In genomic region chr20:37376791-37377190, GRCh38 we compare ENCODE assay signal across 17 cellular contexts. TPM values are rescaled to one million over a fixed set of nuclear protein-coding genes. Genes with fewer than 3 reads are reported as not detected.
DNase-seq lines count a peak whose midpoint lies in the region; ATAC-seq and TF ChIP-seq lines count a peak whose summit lies in the region.
"Had no signal": no experiment of that assay in that cellular context is flagged by ENCODE, and none has a peak within 500 bp of the region (broad histone marks: within the 10 kb centered on the region; RNA-seq: fewer than 3 reads in every experiment).

No MANE protein-coding gene starts in this region.

- H3K4me1 Mint-ChIP-seq in central memory CD8-positive, alpha-beta T cell: peaks cover 10% of the 10 kb centered on the region
- peaks cover 75% of the 10 kb centered on the region for H3K4me1 Mint-ChIP-seq in stimulated activated memory B cell treated with anti-CD40 and anti-IgM and Interleukin-4, amounts not matched to agents 10 μg/mL and 1 μg/mL and 100 μg/mL, for 72 hours

- H3K27ac Mint-ChIP-seq in central memory CD8-positive, alpha-beta T cell (ENCODE audit: low read depth): peak overlapping the region; percentile 33
- peak overlapping the region; percentile 71 for H3K27ac Mint-ChIP-seq in stimulated activated memory B cell treated with anti-CD40 and anti-IgM and Interleukin-4, amounts not matched to agents 10 μg/mL and 1 μg/mL and 100 μg/mL, for 72 hours

- H3F3A ChIP-seq in MM.1S (ENCODE audit: insufficient read depth, low read length): peaks cover 16% of the 10 kb centered on the region

- H3K27me3 Mint-ChIP-seq in central memory CD8-positive, alpha-beta T cell: no peaks in the 10 kb centered on the region
- no peaks in the 10 kb centered on the region for H3K27me3 Mint-ChIP-seq in stimulated activated memory B cell treated with anti-CD40 and anti-IgM and Interleukin-4, amounts not matched to agents 10 μg/mL and 1 μg/mL and 100 μg/mL, for 72 hours

- H3K9me3 ChIP-seq in MM.1S (replicated peaks; ENCODE audit: insufficient read depth, low read length) (no peaks in the 10 kb centered on the region), mucosa of descending colon (no peaks in the 10 kb centered on the region)
- H3K9me3 ChIP-seq: BE2C had no signal

- peak overlapping the region; percentile 14; the same call in 1 of the 2 replicates for H3K27ac ChIP-seq in MM.1S (ENCODE audit: low read length)

- H3K4me3 ChIP-seq in MM.1S (ENCODE audit: low read length) (no peak overlapping the region), mucosa of descending colon (no peak overlapping the region)

- no peaks in the 10 kb centered on the region for H3K79me2 ChIP-seq in MM.1S (ENCODE audit: low read length)

- peaks cover 4% of the 10 kb centered on the region for H3K36me3 Mint-ChIP-seq in central memory CD8-positive, alpha-beta T cell (ENCODE audit: insufficient read depth)
- peaks cover 51% of the 10 kb centered on the region for H3K36me3 Mint-ChIP-seq in stimulated activated memory B cell treated with anti-CD40 and anti-IgM and Interleukin-4, amounts not matched to agents 10 μg/mL and 1 μg/mL and 100 μg/mL, for 72 hours

- H4K20me1 ChIP-seq in MM.1S (ENCODE audit: insufficient read depth, low read length): no peaks in the 10 kb centered on the region

- H3K9ac ChIP-seq in MM.1S (ENCODE audit: low read length): no peak overlapping the region

- TF ChIP-seq CTCF in MM.1S (IDR thresholded peaks at IDR 0.05; ENCODE audit: low read length): no peak
- no peak for TF ChIP-seq CTCF in mucosa of descending colon (IDR thresholded peaks at IDR 0.05)

- H2AFZ ChIP-seq in MM.1S (ENCODE audit: low read length): no peak overlapping the region

- no peak overlapping the region for H3K4me2 ChIP-seq in MM.1S (ENCODE audit: low read depth, low read length)

- intact Hi-C loops in mucosa of descending colon (cut with DNase I, micrococcal nuclease): no loop called here
- intact Hi-C loops in head of caudate nucleus (cut with DNase I): no loop called here

- H3K4me1 ChIP-seq in MM.1S (ENCODE audit: low read length): peaks cover 20% of the 10 kb centered on the region
- H3K4me1 ChIP-seq in mucosa of descending colon (ENCODE audit: low read depth): peaks cover 11% of the 10 kb centered on the region
- H3K4me1 ChIP-seq: BE2C had no signal

- no peaks in the 10 kb centered on the region for H3K36me3 ChIP-seq in MM.1S (replicated peaks; ENCODE audit: insufficient read depth, low read length)
- H3K36me3 ChIP-seq in mucosa of descending colon (ENCODE audit: low read depth): no peaks in the 10 kb centered on the region
- H3K36me3 ChIP-seq: BE2C had no signal

- H3K9me3 Mint-ChIP-seq in central memory CD8-positive, alpha-beta T cell: no peaks in the 10 kb centered on the region
- no peaks in the 10 kb centered on the region for H3K9me3 Mint-ChIP-seq in stimulated activated memory B cell treated with anti-CD40 and anti-IgM and Interleukin-4, amounts not matched to agents 10 μg/mL and 1 μg/mL and 100 μg/mL, for 72 hours
- H3K9me3 Mint-ChIP-seq: HFFc6 had no signal

- DNase-seq in MM.1S: no peak
- no peak for DNase-seq in central memory CD8-positive, alpha-beta T cell (ENCODE audit: low spot score in 2 of 2)
- DNase-seq in mucosa of descending colon: peak in 1 of 3 donors; percentile 42
- no peak for DNase-seq in NCI-H510A treated with DMSO at 0.1 percent for 48 hours (lab: John Stamatoyannopoulos, UW)
- no peak for DNase-seq in NCI-H1694 treated with DMSO at 0.1 percent for 48 hours (lab: John Stamatoyannopoulos, UW)
- DNase-seq in head of caudate nucleus: no peak
- DNase-seq: BE2C, DMS 273 treated with DMSO at 0.1 percent for 48 hours, GOT3, HFFc6, NCI-H1417, NCI-H2081, NCI-H226, NCI-H69, SHP77 treated with DMSO at 0.1 percent for 48 hours had no signal

- no peaks in the 10 kb centered on the region for H3K27me3 ChIP-seq in MM.1S (replicated peaks; ENCODE audit: insufficient read depth, low read length)
- H3K27me3 ChIP-seq: BE2C had no signal

- H3K4me3 Mint-ChIP-seq in central memory CD8-positive, alpha-beta T cell: no peak overlapping the region
- no peak overlapping the region for H3K4me3 Mint-ChIP-seq in stimulated activated memory B cell treated with anti-CD40 and anti-IgM and Interleukin-4, amounts not matched to agents 10 μg/mL and 1 μg/mL and 100 μg/mL, for 72 hours
- H3K4me3 Mint-ChIP-seq: HFFc6 had no signal

- no peaks in the 10 kb centered on the region for H3K9me2 ChIP-seq in MM.1S (replicated peaks; ENCODE audit: insufficient read depth, low read length)

- ATAC-seq in central memory CD8-positive, alpha-beta T cell (replicated peaks; ENCODE audit: extremely low read depth, poor library complexity, severe bottlenecking): no peak
- ATAC-seq in mucosa of descending colon: peak; percentile 11
- ATAC-seq in stimulated activated memory B cell treated with anti-CD40 and anti-IgM and Interleukin-4, amounts not matched to agents 10 μg/mL and 1 μg/mL and 100 μg/mL, for 72 hours: no peak
- ATAC-seq: Panc1 had no signal

RNA-seq across cellular contexts. Expression of gene SRC, which starts 30.9 kb away (rescaled TPM):
- 100 to 1,000 TPM; 111 to 155 (median 132) TPM for total RNA-seq in mucosa of descending colon
